Comparison of ENCODE assay signal across 24 cellular contexts in genomic region chr19:38196245-38196837, GRCh38. TPM values are rescaled to one million over a fixed set of nuclear protein-coding genes. Genes with fewer than 3 reads are reported as not detected.
"Had no signal": no experiment of that assay in that cellular context is flagged by ENCODE, and none has a peak within 500 bp of the region (broad histone marks: within the 10 kb centered on the region; RNA-seq: fewer than 3 reads in every experiment).

No MANE protein-coding gene starts in this region.

- H3K9me3 Mint-ChIP-seq: activated B cell treated with CpG ODN at 0.5 μM for 24 hours; activated naive CD8-positive, alpha-beta T cell treated with anti-CD3 and anti-CD28 coated beads, Interleukin-2, amount 50 U/mL, for 24 hours; activated T-helper 17 cell treated with anti-CD3 and anti-CD28 coated beads, Interleukin-2, amount 50 U/mL, for 72 hours; brain; naive thymus-derived CD8-positive, alpha-beta T cell; T-helper 2 cell treated with Interferon-gamma antibody and Interleukin-4, amounts not matched to agents 5 μg/mL and 100 μg/mL, for 36 hours had no signal

- DNase-seq: activated B cell treated with CpG ODN at 0.5 μM for 24 hours; activated CD4-positive, alpha-beta memory T cell treated with anti-CD3 and anti-CD28 coated beads, Interleukin-2, amount 10 ng/mL, durations not matched to agents 7 days and 5 days; activated CD4-positive, alpha-beta T cell treated with anti-CD3 and anti-CD28 coated beads for 4 hours; activated CD8-positive, alpha-beta memory T cell treated with anti-CD3 and anti-CD28 coated beads, Interleukin-2, amount 10 ng/mL, durations not matched to agents 7 days and 5 days; activated naive CD4-positive, alpha-beta T cell treated with Interleukin-2 at 50 U/mL for 16 hours; activated naive CD8-positive, alpha-beta T cell treated with anti-CD3 and anti-CD28 coated beads, Interleukin-2, amount 50 U/mL, for 24 hours; anterior cingulate cortex; caudate nucleus; erythroblast; heart right ventricle; kidney glomerular epithelial cell; left ventricle myocardium inferior; mesendoderm; naive thymus-derived CD8-positive, alpha-beta T cell; spleen; stimulated activated CD4-positive, alpha-beta T cell treated with anti-CD3 and anti-CD28 coated beads, Interleukin-4, amount 100 ng/mL, for 4 hours; stimulated activated naive CD4-positive, alpha-beta T cell; substantia nigra; tibial artery had no signal

- H3K9me3 ChIP-seq: gastroesophageal sphincter, heart right ventricle, left ventricle myocardium inferior, spleen, tibial artery had no signal

- FAIRE-seq: colon had no signal

- H3K27me3 Mint-ChIP-seq: activated B cell treated with CpG ODN at 0.5 μM for 24 hours; activated CD4-positive, alpha-beta memory T cell treated with anti-CD3 and anti-CD28 coated beads, Interleukin-2, amount 10 ng/mL, durations not matched to agents 7 days and 5 days; activated CD8-positive, alpha-beta memory T cell treated with anti-CD3 and anti-CD28 coated beads, Interleukin-2, amount 10 ng/mL, durations not matched to agents 7 days and 5 days; activated naive CD8-positive, alpha-beta T cell treated with anti-CD3 and anti-CD28 coated beads, Interleukin-2, amount 50 U/mL, for 24 hours; activated T-helper 17 cell treated with anti-CD3 and anti-CD28 coated beads, Interleukin-2, amount 50 U/mL, for 72 hours; brain; naive thymus-derived CD8-positive, alpha-beta T cell had no signal

- H3K4me3 Mint-ChIP-seq: activated B cell treated with CpG ODN at 0.5 μM for 24 hours; activated CD4-positive, alpha-beta memory T cell treated with anti-CD3 and anti-CD28 coated beads, Interleukin-2, amount 10 ng/mL, durations not matched to agents 7 days and 5 days; activated CD8-positive, alpha-beta memory T cell treated with anti-CD3 and anti-CD28 coated beads, Interleukin-2, amount 10 ng/mL, durations not matched to agents 7 days and 5 days; activated naive CD8-positive, alpha-beta T cell treated with anti-CD3 and anti-CD28 coated beads, Interleukin-2, amount 50 U/mL, for 24 hours; activated T-helper 17 cell treated with anti-CD3 and anti-CD28 coated beads, Interleukin-2, amount 50 U/mL, for 72 hours; brain; naive thymus-derived CD8-positive, alpha-beta T cell; T-helper 2 cell treated with Interferon-gamma antibody and Interleukin-4, amounts not matched to agents 5 μg/mL and 100 μg/mL, for 36 hours had no signal

- H3K4me3 ChIP-seq: gastroesophageal sphincter, heart right ventricle, left ventricle myocardium inferior, spleen, tibial artery had no signal

- H3K4me1 Mint-ChIP-seq: activated B cell treated with CpG ODN at 0.5 μM for 24 hours; activated CD4-positive, alpha-beta memory T cell treated with anti-CD3 and anti-CD28 coated beads, Interleukin-2, amount 10 ng/mL, durations not matched to agents 7 days and 5 days; activated CD8-positive, alpha-beta memory T cell treated with anti-CD3 and anti-CD28 coated beads, Interleukin-2, amount 10 ng/mL, durations not matched to agents 7 days and 5 days; activated naive CD8-positive, alpha-beta T cell treated with anti-CD3 and anti-CD28 coated beads, Interleukin-2, amount 50 U/mL, for 24 hours; brain had no signal

- H3K27ac Mint-ChIP-seq: activated B cell treated with CpG ODN at 0.5 μM for 24 hours; activated CD4-positive, alpha-beta memory T cell treated with anti-CD3 and anti-CD28 coated beads, Interleukin-2, amount 10 ng/mL, durations not matched to agents 7 days and 5 days; activated CD8-positive, alpha-beta memory T cell treated with anti-CD3 and anti-CD28 coated beads, Interleukin-2, amount 10 ng/mL, durations not matched to agents 7 days and 5 days; activated naive CD8-positive, alpha-beta T cell treated with anti-CD3 and anti-CD28 coated beads, Interleukin-2, amount 50 U/mL, for 24 hours; activated T-helper 17 cell treated with anti-CD3 and anti-CD28 coated beads, Interleukin-2, amount 50 U/mL, for 72 hours; T-helper 2 cell treated with Interferon-gamma antibody and Interleukin-4, amounts not matched to agents 5 μg/mL and 100 μg/mL, for 36 hours had no signal

- H3K27me3 ChIP-seq: gastroesophageal sphincter, heart right ventricle, spleen, tibial artery had no signal

- H3K4me1 ChIP-seq: gastroesophageal sphincter, heart right ventricle, left ventricle myocardium inferior, tibial artery had no signal

- H3K27ac ChIP-seq: gastroesophageal sphincter, heart right ventricle, left ventricle myocardium inferior, spleen, tibial artery had no signal

- ATAC-seq: activated CD8-positive, alpha-beta memory T cell treated with anti-CD3 and anti-CD28 coated beads, Interleukin-2, amount 10 ng/mL, durations not matched to agents 7 days and 5 days; activated naive CD8-positive, alpha-beta T cell treated with anti-CD3 and anti-CD28 coated beads, Interleukin-2, amount 50 U/mL, for 24 hours; activated T-helper 17 cell treated with anti-CD3 and anti-CD28 coated beads, Interleukin-2, amount 50 U/mL, for 72 hours; gastroesophageal sphincter; naive thymus-derived CD8-positive, alpha-beta T cell had no signal

RNA-seq across cellular contexts. Expression of gene DPF1, which starts 27.7 kb away (rescaled TPM):
- total RNA-seq: activated B cell treated with CpG ODN at 0.5 μM for 24 hours; gastroesophageal sphincter; naive thymus-derived CD8-positive, alpha-beta T cell; spleen had no signal
- polyA plus RNA-seq: naive thymus-derived CD8-positive, alpha-beta T cell had no signal

RNA-seq across cellular contexts. Expression of gene PPP1R14A, which starts 59.8 kb away (rescaled TPM):
- total RNA-seq: activated CD4-positive, alpha-beta memory T cell treated with anti-CD3 and anti-CD28 coated beads, Interleukin-2, amount 10 ng/mL, durations not matched to agents 7 days and 5 days; activated CD8-positive, alpha-beta memory T cell treated with anti-CD3 and anti-CD28 coated beads, Interleukin-2, amount 10 ng/mL, durations not matched to agents 7 days and 5 days; activated T-helper 17 cell treated with anti-CD3 and anti-CD28 coated beads, Interleukin-2, amount 50 U/mL, for 72 hours had no signal
- polyA plus RNA-seq: naive thymus-derived CD8-positive, alpha-beta T cell had no signal
